In genomic region chr20:50456452-50457324, GRCh38 we compare ENCODE assay signal across 1 cellular context.
TF ChIP-seq lines count a peak whose summit lies in the region.

No MANE protein-coding gene starts in this region.

TF ChIP-seq in HepG2, 621 proteins besides CTCF, POLR2A, EP300 and RAD21 (continued from another document and continues in another):
- TF ChIP-seq MNT (IDR thresholded peaks at IDR 0.05) (no peak), TSC22D2 (CRISPR knock-in tag; IDR thresholded peaks at IDR 0.05; ENCODE audit: borderline replicate concordance) (no peak), ZNF331 (CRISPR knock-in tag; IDR thresholded peaks at IDR 0.05) (no peak), NRL (CRISPR knock-in tag; IDR thresholded peaks at IDR 0.05; ENCODE audit: borderline replicate concordance) (peak; percentile 79), TRIM24 (CRISPR knock-in tag; IDR thresholded peaks at IDR 0.05) (no peak), SRSF1 (optimal IDR thresholded peaks at IDR 0.05; ENCODE audit: low read depth, low read length) (no peak), ZNF839 (CRISPR knock-in tag; IDR thresholded peaks at IDR 0.05; ENCODE audit: borderline replicate concordance) (no peak; the same call in 1 of the 2 replicates), ZNF281 (CRISPR knock-in tag; IDR thresholded peaks at IDR 0.05; ENCODE audit: borderline replicate concordance) (no peak), ZMYM3 (CRISPR knock-in tag; IDR thresholded peaks at IDR 0.05) (peak; percentile 100), SMARCE1 (IDR thresholded peaks at IDR 0.05; ENCODE audit: borderline replicate concordance) (no peak), HMGXB4 (CRISPR knock-in tag; IDR thresholded peaks at IDR 0.05; ENCODE audit: borderline replicate concordance in 1 of 2, low read depth in 1 of 2) (peak in 1 of 2 experiments; percentile 27; a peak in 2 of 4 replicates), ZNF687 (CRISPR knock-in tag; IDR thresholded peaks at IDR 0.05) (peak; percentile 30), ZEB1 (IDR thresholded peaks at IDR 0.05; ENCODE audit: insufficient replicate concordance, low read depth) (peak; percentile 27), MLXIP (CRISPR knock-in tag; IDR thresholded peaks at IDR 0.05; ENCODE audit: borderline replicate concordance) (no peak), ZMYM4 (CRISPR knock-in tag; IDR thresholded peaks at IDR 0.05) (no peak; the same call in none of the 2 replicates), HES4 (CRISPR knock-in tag; IDR thresholded peaks at IDR 0.05; ENCODE audit: borderline replicate concordance) (no peak), DDIT3 (CRISPR knock-in tag; IDR thresholded peaks at IDR 0.05) (no peak), ZNF142 (CRISPR knock-in tag; IDR thresholded peaks at IDR 0.05) (peak; percentile 49; the same call in 1 of the 2 replicates), ZBTB33 (CRISPR knock-in tag; IDR thresholded peaks at IDR 0.05) (peak; percentile 100), SALL1 (CRISPR knock-in tag; IDR thresholded peaks at IDR 0.05) (peak; percentile 54), ZMYM2 (CRISPR knock-in tag; IDR thresholded peaks at IDR 0.05) (peak; percentile 89), ZNF263 (CRISPR knock-in tag; IDR thresholded peaks at IDR 0.05) (0 out of 2 replicates have a peak, but pooled peaks have one; percentile 19), RXRA (CRISPR knock-in tag; IDR thresholded peaks at IDR 0.05) (peak; percentile 50), HOXD1 (CRISPR knock-in tag; IDR thresholded peaks at IDR 0.05) (no peak), FOXO1 (CRISPR knock-in tag; IDR thresholded peaks at IDR 0.05) (no peak), ADNP (CRISPR knock-in tag; IDR thresholded peaks at IDR 0.05) (peak; percentile 98), SYNCRIP (IDR thresholded peaks at IDR 0.05; ENCODE audit: insufficient read depth, low read depth, low read length) (no peak), AHR (CRISPR knock-in tag; IDR thresholded peaks at IDR 0.05) (no peak), MTF1 (CRISPR knock-in tag; IDR thresholded peaks at IDR 0.05) (no peak), NCOA2 (CRISPR knock-in tag; IDR thresholded peaks at IDR 0.05) (no peak), IRF2 (CRISPR knock-in tag; IDR thresholded peaks at IDR 0.05) (0 out of 2 replicates have a peak, but pooled peaks have one; percentile 23), AGO2 (optimal IDR thresholded peaks at IDR 0.05; ENCODE audit: low read depth, low read length) (peak; percentile 41), PHF8 (CRISPR knock-in tag; IDR thresholded peaks at IDR 0.05) (no peak), ZNF598 (CRISPR knock-in tag; IDR thresholded peaks at IDR 0.05; ENCODE audit: borderline replicate concordance) (0 out of 2 replicates have a peak, but pooled peaks have one; percentile 13), SMAD1 (CRISPR knock-in tag; IDR thresholded peaks at IDR 0.05; ENCODE audit: borderline replicate concordance, low read depth) (no peak), HDAC2 (CRISPR knock-in tag; IDR thresholded peaks at IDR 0.05) (peak; percentile 72), RBFOX2 (IDR thresholded peaks at IDR 0.05; ENCODE audit: low read depth, low read length) (0 out of 2 replicates have a peak, but pooled peaks have one; percentile 39), ZNF138 (CRISPR knock-in tag; IDR thresholded peaks at IDR 0.05; ENCODE audit: low read depth) (no peak)
